Comparison of ENCODE assay signal across 23 cellular contexts in genomic region chr14:30980980-30981379, GRCh38. TPM values are rescaled to one million over a fixed set of nuclear protein-coding genes. Genes with fewer than 3 reads are reported as not detected.
A peak's percentile ranks its signal among the peaks of the same experiment; 100 is the strongest.
DNase-seq lines count a peak whose midpoint lies in the region; ATAC-seq and TF ChIP-seq lines count a peak whose summit lies in the region.
"Had no signal": no experiment of that assay in that cellular context is flagged by ENCODE, and none has a peak within 500 bp of the region (broad histone marks: within the 10 kb centered on the region; RNA-seq: fewer than 3 reads in every experiment).

No MANE protein-coding gene starts in this region.

- H3K9me3 ChIP-seq in PC-3 (ENCODE audit: low read length): no peaks in the 10 kb centered on the region
- H3K9me3 ChIP-seq in gastrocnemius medialis: no peaks in the 10 kb centered on the region
- H3K9me3 ChIP-seq: ovary, right atrium auricular region, SK-N-SH, spleen, thyroid gland had no signal

- no peaks in the 10 kb centered on the region for H3K4me1 Mint-ChIP-seq in endothelial cell (ENCODE audit: unreplicated experiment)

- TF ChIP-seq CTCF in PC-3 (conservative IDR thresholded peaks at IDR 0.05; ENCODE audit: low read depth, low read length): no peak
- no peak for TF ChIP-seq CTCF in endothelial cell (IDR thresholded peaks at IDR 0.05; ENCODE audit: unreplicated experiment)
- TF ChIP-seq CTCF in gastrocnemius medialis (IDR thresholded peaks at IDR 0.05 in 4 of 5, conservative IDR thresholded peaks at IDR 0.05 in 1 of 5): no peak
- TF ChIP-seq CTCF in GM13976 (IDR thresholded peaks at IDR 0.05; ENCODE audit: borderline replicate concordance, control extremely low read depth, extremely low read depth, insufficient read depth, missing control alignments): no peak

- peak overlapping the region; percentile 36 for H3K27ac Mint-ChIP-seq in endothelial cell (ENCODE audit: unreplicated experiment)
- H3K27ac Mint-ChIP-seq: activated CD4-positive, alpha-beta memory T cell treated with anti-CD3 and anti-CD28 coated beads, Interleukin-2, amount 10 ng/mL, durations not matched to agents 7 days and 5 days had no signal

- H3K27ac ChIP-seq in PC-3 (ENCODE audit: low read length) (no peak overlapping the region), gastrocnemius medialis (peak overlapping the region in 3 of 4 donors; percentile 1 to 42 (median 6))
- H3K27ac ChIP-seq: ovary, right atrium auricular region, thyroid gland had no signal

- H2AFZ ChIP-seq in PC-3 (ENCODE audit: low read length): no peak overlapping the region

- no peak overlapping the region for H3K4me2 ChIP-seq in PC-3 (ENCODE audit: low read length)
- H3K4me2 ChIP-seq: SK-N-SH had no signal

- CTCF ChIA-PET in PC-3 (lab: Charles Lee): interaction anchor here (0.6 kb wide), 1 partner anchor 92 kb away, joined by 3 read pairs; no protein-coding TSS in a partner anchor

- POLR2A ChIA-PET in PC-3 (lab: Charles Lee; ENCODE audit: unreplicated experiment): interaction anchor here (0.6 kb wide), 1 partner anchor 48 kb away, joined by 3 read pairs; no protein-coding TSS in a partner anchor

- no TSS peak for BruUV-seq in PC-3 (replicated peaks; lab: Mats Ljungman, UMichigan)

- peaks cover 96% of the 10 kb centered on the region for H3K79me2 ChIP-seq in PC-3 (ENCODE audit: low read length)

- H3K27me3 ChIP-seq in PC-3 (ENCODE audit: low read length): no peaks in the 10 kb centered on the region
- H3K27me3 ChIP-seq in gastrocnemius medialis: no peaks in the 10 kb centered on the region
- H3K27me3 ChIP-seq: ovary, right atrium auricular region, spleen, thyroid gland had no signal

- no peaks in the 10 kb centered on the region for H3K27me3 Mint-ChIP-seq in endothelial cell (ENCODE audit: unreplicated experiment)
- H3K27me3 Mint-ChIP-seq: activated CD4-positive, alpha-beta memory T cell treated with anti-CD3 and anti-CD28 coated beads, Interleukin-2, amount 10 ng/mL, durations not matched to agents 7 days and 5 days had no signal

- DNase-seq in DMS53 (lab: John Stamatoyannopoulos, UW) (peak; percentile 23), DMS53 treated with DMSO at 0.1 percent for 48 hours (lab: John Stamatoyannopoulos, UW; ENCODE audit: unreplicated experiment) (no peak), PC-3 (no peak), endothelial cell (ENCODE audit: low spot score) (no peak), gastrocnemius medialis (no peak), GM13976 (ENCODE audit: low spot score) (no peak), cortex of kidney (lab: John Stamatoyannopoulos, UW) (no peak)
- DNase-seq: 8988T; activated CD4-positive, alpha-beta memory T cell treated with anti-CD3 and anti-CD28 coated beads, Interleukin-2, amount 10 ng/mL, durations not matched to agents 7 days and 5 days; activated gamma-delta T cell treated with Interleukin-2 at 50 U/mL for 16 hours; amygdala; HFFc6; NCI-H1105; NCI-H2029; NCI-H345; ovary; SK-N-SH; spleen; stimulated activated CD4-positive, alpha-beta T cell treated with anti-CD3 and anti-CD28 coated beads, Interleukin-4, amount 100 ng/mL, for 1 hour; stimulated activated naive CD4-positive, alpha-beta T cell treated with Interleukin-2 at 50 U/mL for 16 hours; thyroid gland had no signal

- no peak for TF ChIP-seq POLR2A in gastrocnemius medialis (IDR thresholded peaks at IDR 0.05)

- H3K4me3 ChIP-seq in PC-3 (ENCODE audit: low read length) (no peak overlapping the region), gastrocnemius medialis (no peak overlapping the region)
- H3K4me3 ChIP-seq: ovary, right atrium auricular region, spleen, thyroid gland had no signal

- intact Hi-C loops in PC-3 (cut with micrococcal nuclease) (loop anchor here (1.0 to 2.0 kb wide), 3 partner anchors 46 to 376 kb away; partner anchors contain the start of gene STRN3), gastrocnemius medialis (cut with DNase I; ENCODE audit: low total_unique reads) (loop anchor here (1.0 to 10.0 kb wide), 3 partner anchors 103 to 376 kb away; partner anchors contain the start of gene HECTD1)

- H3K9me2 ChIP-seq in PC-3 (replicated peaks; ENCODE audit: low read length): no peaks in the 10 kb centered on the region
- H3K9me2 ChIP-seq: SK-N-SH had no signal

- H3K4me1 ChIP-seq in PC-3 (ENCODE audit: insufficient read depth, low read length) (no peaks in the 10 kb centered on the region), gastrocnemius medialis (peaks cover 0 to 7% of the 10 kb centered on the region in 2 donors)

- 0 out of 2 replicates have a peak, but pooled peaks cover 5% of the 10 kb centered on the region for H4K20me1 ChIP-seq in PC-3 (ENCODE audit: low read length)

- H3K36me3 ChIP-seq in PC-3 (ENCODE audit: low read depth, low read length): no peaks in the 10 kb centered on the region
- H3K36me3 ChIP-seq in gastrocnemius medialis: no peaks in the 10 kb centered on the region
- H3K36me3 ChIP-seq: ovary, right atrium auricular region, spleen, thyroid gland had no signal

- no peaks in the 10 kb centered on the region for H3F3A ChIP-seq in PC-3 (ENCODE audit: low read length, unreplicated experiment)

- no peaks in the 10 kb centered on the region for H3K36me3 Mint-ChIP-seq in endothelial cell (ENCODE audit: low read depth, unreplicated experiment)

- H3K9me3 Mint-ChIP-seq in endothelial cell (ENCODE audit: unreplicated experiment): no peaks in the 10 kb centered on the region
- H3K9me3 Mint-ChIP-seq: activated CD4-positive, alpha-beta memory T cell treated with anti-CD3 and anti-CD28 coated beads, Interleukin-2, amount 10 ng/mL, durations not matched to agents 7 days and 5 days; HFFc6 had no signal

- in situ Hi-C loops in gastrocnemius medialis (cut with MboI; ENCODE audit: low sequenced_read_pairs in 4 of 4): loop anchor here in 3 of 4 donors (5.0 to 25.0 kb wide), 3 partner anchors 96 to 381 kb away; no protein-coding TSS in a partner anchor
- in situ Hi-C loops in GM13976 (cut with MboI; ENCODE audit: low sequenced_read_pairs, unreplicated experiment): loop anchor here (10.0 kb wide), 1 partner anchor 374 kb away; no protein-coding TSS in a partner anchor

- ATAC-seq in PC-3: 0 out of 2 replicates have a peak, but pooled peaks have one; percentile 13
- ATAC-seq in gastrocnemius medialis: no peak
- ATAC-seq in HG03108 (IDR thresholded peaks at IDR 0.05; ENCODE audit: unreplicated experiment): no peak

- H3K4me3 Mint-ChIP-seq in endothelial cell (ENCODE audit: unreplicated experiment): no peak overlapping the region
- H3K4me3 Mint-ChIP-seq: activated CD4-positive, alpha-beta memory T cell treated with anti-CD3 and anti-CD28 coated beads, Interleukin-2, amount 10 ng/mL, durations not matched to agents 7 days and 5 days; HFFc6 had no signal

- no peak overlapping the region for H3K9ac ChIP-seq in PC-3 (ENCODE audit: low read length)
- H3K9ac ChIP-seq: SK-N-SH had no signal

RNA-seq across cellular contexts. Expression of gene AP4S1, which starts 44.5 kb away (rescaled TPM):
- total RNA-seq in PC-3 (2014; rRNA removed) (3.0 and 3.2 TPM in 2 replicates), endothelial cell (ENCODE audit: unreplicated experiment) (9.2 TPM), gastrocnemius medialis (10 to 100 TPM in 2 of 4 donors, 1 to 10 TPM in 2; 2.9 to 12.8 (median 9.2) TPM)

RNA-seq across cellular contexts. Expression of gene STRN3, which starts 45.2 kb away (rescaled TPM):
- total RNA-seq in PC-3 (2014; rRNA removed) (36.9 and 41.4 TPM in 2 replicates), endothelial cell (ENCODE audit: unreplicated experiment) (42.7 TPM), gastrocnemius medialis (10 to 100 TPM; 57.7 to 98.7 (median 77.9) TPM)
